ENCODE assay signal across 18 cellular contexts in genomic region chr6:151692216-151692615, GRCh38.
A peak's percentile ranks its signal among the peaks of the same experiment; 100 is the strongest.
DNase-seq lines count a peak whose midpoint lies in the region; ATAC-seq and TF ChIP-seq lines count a peak whose summit lies in the region.
"Had no signal": no experiment of that assay in that cellular context is flagged by ENCODE, and none has a peak within 500 bp of the region (broad histone marks: within the 10 kb centered on the region; RNA-seq: fewer than 3 reads in every experiment).

No MANE protein-coding gene starts in this region.

- H3K27ac ChIP-seq in heart right ventricle (peak overlapping the region in 6 of 10 donors; percentile 38 to 82 (median 78)), mesendoderm (ENCODE audit: low read depth, low read length) (no peak overlapping the region), uterus (peak overlapping the region; percentile 88 to 94)

- H3K27ac Mint-ChIP-seq in T-helper 17 cell = no peak overlapping the region
- H3K27ac Mint-ChIP-seq: stimulated activated naive CD8-positive, alpha-beta T cell treated with anti-CD3 and anti-CD28 coated beads, Interleukin-15, amount 100 ng/mL, for 72 hours had no signal

- TF ChIP-seq CTCF in heart right ventricle (IDR thresholded peaks at IDR 0.05) (no peak), uterus (IDR thresholded peaks at IDR 0.05) (no peak)

- H3K9me3 ChIP-seq in heart right ventricle (no peaks in the 10 kb centered on the region), T-helper 17 cell (ENCODE audit: control insufficient read depth, low read length, poor library complexity, severe bottlenecking) (no peaks in the 10 kb centered on the region), uterus (no peaks in the 10 kb centered on the region)

- no peak for TF ChIP-seq POLR2A in uterus (IDR thresholded peaks at IDR 0.05)

- H3K79me1 ChIP-seq in mesendoderm (ENCODE audit: low read length) = no peaks in the 10 kb centered on the region

- no peak overlapping the region for H3K4ac ChIP-seq in mesendoderm (ENCODE audit: low read depth, low read length)

- no peak overlapping the region for H3K23ac ChIP-seq in mesendoderm (ENCODE audit: low read length)

- no peak overlapping the region for H4K8ac ChIP-seq in mesendoderm (ENCODE audit: low read depth, low read length)

- no peaks in the 10 kb centered on the region for H3K36me3 ChIP-seq in heart right ventricle
- H3K36me3 ChIP-seq in mesendoderm (ENCODE audit: control insufficient read depth, insufficient read depth, low read length) = no peaks in the 10 kb centered on the region
- no peaks in the 10 kb centered on the region for H3K36me3 ChIP-seq in uterus

- ATAC-seq in heart right ventricle (peak in 1 of 8 donors; percentile 22), T-helper 17 cell (no peak), GM21786 (IDR thresholded peaks at IDR 0.05; ENCODE audit: unreplicated experiment) (no peak)
- ATAC-seq: stimulated activated naive CD8-positive, alpha-beta T cell treated with anti-CD3 and anti-CD28 coated beads, Interleukin-15, amount 100 ng/mL, for 72 hours had no signal

- WGBS in heart right ventricle, 2 donors = 49 to 59% methylated on average over 4 of the region's 4 CpGs
- WGBS in mesendoderm (ENCODE audit: extremely low coverage, insufficient coverage, low lambda C conversion rate) = no CpG with 5 or more reads among the region's 4 CpGs

- no peak overlapping the region for H3K4me2 ChIP-seq in mesendoderm (ENCODE audit: low read length)

- no peak overlapping the region for H3K18ac ChIP-seq in mesendoderm (ENCODE audit: low read length)

- DNase-seq in heart right ventricle (no peak), cardiac septum (ENCODE audit: low spot score) (no peak), T-helper 17 cell (no peak), mesendoderm (peak; percentile 19), uterus (no peak), DMS 273 treated with DMSO at 0.1 percent for 48 hours (lab: John Stamatoyannopoulos, UW) (no peak), COLO829 (ENCODE audit: low spot score) (no peak)
- DNase-seq: activated CD4-positive, alpha-beta T cell treated with anti-CD3 and anti-CD28 coated beads, Interleukin-2, amount 50 U/mL, for 48 hours; amygdala; central memory CD4-positive, alpha-beta T cell; COR-L47; effector CD8-positive, alpha-beta T cell; GOT3; NCI-H1694; NCI-H226; stimulated activated naive CD8-positive, alpha-beta T cell treated with anti-CD3 and anti-CD28 coated beads, Interleukin-15, amount 100 ng/mL, for 72 hours had no signal

- peaks cover 1% of the 10 kb centered on the region for H3K27me3 Mint-ChIP-seq in T-helper 17 cell

- H3K27me3 ChIP-seq in heart right ventricle = peaks cover 0 to 6% (median 0%) of the 10 kb centered on the region in 7 donors
- no peaks in the 10 kb centered on the region for H3K27me3 ChIP-seq in mesendoderm (ENCODE audit: insufficient read depth, low read length, poor library complexity)
- no peaks in the 10 kb centered on the region for H3K27me3 ChIP-seq in uterus

- H3K4me3 ChIP-seq in heart right ventricle = peak overlapping the region in 6 of 10 donors; percentile 17 to 47 (median 41)
- H3K4me3 ChIP-seq in mesendoderm (ENCODE audit: low read length) = no peak overlapping the region
- peak overlapping the region; percentile 33 for H3K4me3 ChIP-seq in uterus

- H3K9ac ChIP-seq in mesendoderm (ENCODE audit: low read length) = no peak overlapping the region

- no peak overlapping the region for H2BK120ac ChIP-seq in mesendoderm (ENCODE audit: low read depth, low read length)

- no peak overlapping the region for H2BK15ac ChIP-seq in mesendoderm (replicated peaks; ENCODE audit: low read depth)

- no peak overlapping the region for H4K5ac ChIP-seq in mesendoderm (ENCODE audit: low read length)

- H3K79me2 ChIP-seq in mesendoderm (ENCODE audit: control insufficient read depth, insufficient read depth, low read length) = no peaks in the 10 kb centered on the region

- peaks cover 0 to 27% (median 0%) of the 10 kb centered on the region in 9 donors for H3K4me1 ChIP-seq in heart right ventricle
- no peaks in the 10 kb centered on the region for H3K4me1 ChIP-seq in mesendoderm (ENCODE audit: control insufficient read depth, low read depth, low read length)
- H3K4me1 ChIP-seq in uterus = no peaks in the 10 kb centered on the region

- H3K56ac ChIP-seq in mesendoderm (ENCODE audit: low read length) = no peak overlapping the region

- H2AK5ac ChIP-seq in mesendoderm (ENCODE audit: low read length) = no peak overlapping the region

- H3K36me3 Mint-ChIP-seq in T-helper 17 cell (ENCODE audit: low read depth) = peaks cover 4% of the 10 kb centered on the region

- H3K4me3 Mint-ChIP-seq in T-helper 17 cell = peak overlapping the region; percentile 31
- H3K4me3 Mint-ChIP-seq: neural crest cell had no signal

- H2BK5ac ChIP-seq in mesendoderm (ENCODE audit: low read length) = no peak overlapping the region

- intact Hi-C loops in heart right ventricle (cut with DNase I) (loop anchor here in 3 of 10 donors (5.0 to 10.0 kb wide), 3 partner anchors 433 to 575 kb away; no protein-coding TSS in a partner anchor), cardiac septum (cut with DNase I) (no loop called here), uterus (cut with DNase I; ENCODE audit: low total_unique reads) (no loop called here)

- H3K4me1 Mint-ChIP-seq in T-helper 17 cell = peaks cover 8% of the 10 kb centered on the region
